12 cellular contexts compared by ENCODE assay signal in genomic region chr1:242147096-242147976, GRCh38.
DNase-seq lines count a peak whose midpoint lies in the region; ATAC-seq and TF ChIP-seq lines count a peak whose summit lies in the region.
"Had no signal": no experiment of that assay in that cellular context is flagged by ENCODE, and none has a peak within 500 bp of the region (broad histone marks: within the 10 kb centered on the region; RNA-seq: fewer than 3 reads in every experiment).

No MANE protein-coding gene starts in this region.

- H2BK15ac ChIP-seq in mesendoderm (replicated peaks; ENCODE audit: low read depth) = no peak overlapping the region

- TF ChIP-seq CTCF in sigmoid colon (IDR thresholded peaks at IDR 0.05) = no peak

- no peak overlapping the region for H3K23ac ChIP-seq in mesendoderm (ENCODE audit: low read length)

- H3K4me3 Mint-ChIP-seq in stimulated activated memory B cell treated with anti-CD40 and anti-IgM and Interleukin-4, amounts not matched to agents 10 μg/mL and 1 μg/mL and 100 μg/mL, for 72 hours = no peak overlapping the region

- H3K27me3 Mint-ChIP-seq in stimulated activated memory B cell treated with anti-CD40 and anti-IgM and Interleukin-4, amounts not matched to agents 10 μg/mL and 1 μg/mL and 100 μg/mL, for 72 hours = no peaks in the 10 kb centered on the region

- H3K4me1 Mint-ChIP-seq in stimulated activated memory B cell treated with anti-CD40 and anti-IgM and Interleukin-4, amounts not matched to agents 10 μg/mL and 1 μg/mL and 100 μg/mL, for 72 hours = no peaks in the 10 kb centered on the region

- H3K4me1 ChIP-seq in mesendoderm (ENCODE audit: control insufficient read depth, low read depth, low read length) (no peaks in the 10 kb centered on the region), sigmoid colon (peaks cover 0 to 9% (median 0%) of the 10 kb centered on the region in 4 donors)

- H2AK5ac ChIP-seq in mesendoderm (ENCODE audit: low read length) = no peak overlapping the region

- H4K8ac ChIP-seq in mesendoderm (ENCODE audit: low read depth, low read length) = no peak overlapping the region

- no peak overlapping the region for H2BK120ac ChIP-seq in mesendoderm (ENCODE audit: low read depth, low read length)

- H3K79me1 ChIP-seq in mesendoderm (ENCODE audit: low read length) = no peaks in the 10 kb centered on the region

- H3K36me3 Mint-ChIP-seq in stimulated activated memory B cell treated with anti-CD40 and anti-IgM and Interleukin-4, amounts not matched to agents 10 μg/mL and 1 μg/mL and 100 μg/mL, for 72 hours = no peaks in the 10 kb centered on the region

- H4K5ac ChIP-seq in mesendoderm (ENCODE audit: low read length) = no peak overlapping the region

- no peak overlapping the region for H3K27ac Mint-ChIP-seq in stimulated activated memory B cell treated with anti-CD40 and anti-IgM and Interleukin-4, amounts not matched to agents 10 μg/mL and 1 μg/mL and 100 μg/mL, for 72 hours

- H3K27me3 ChIP-seq in mesendoderm (ENCODE audit: insufficient read depth, low read length, poor library complexity) (no peaks in the 10 kb centered on the region), sigmoid colon (no peaks in the 10 kb centered on the region)

- no peak overlapping the region for H3K4me3 ChIP-seq in mesendoderm (ENCODE audit: low read length)
- no peak overlapping the region for H3K4me3 ChIP-seq in sigmoid colon
- H3K4me3 ChIP-seq: skin epidermis had no signal

- no peak overlapping the region for H3K4me2 ChIP-seq in mesendoderm (ENCODE audit: low read length)

- H3K9ac ChIP-seq in mesendoderm (ENCODE audit: low read length) = no peak overlapping the region

- no peak for TF ChIP-seq EP300 in sigmoid colon (IDR thresholded peaks at IDR 0.05)

- H3K9me3 Mint-ChIP-seq in stimulated activated memory B cell treated with anti-CD40 and anti-IgM and Interleukin-4, amounts not matched to agents 10 μg/mL and 1 μg/mL and 100 μg/mL, for 72 hours = peaks cover 6% of the 10 kb centered on the region

- no peak overlapping the region for H3K27ac ChIP-seq in mesendoderm (ENCODE audit: low read depth, low read length)
- no peak overlapping the region for H3K27ac ChIP-seq in sigmoid colon

- peaks cover 0 to 3% (median 0%) of the 10 kb centered on the region in 4 donors for H3K9me3 ChIP-seq in sigmoid colon

- no CpG with 5 or more reads among the region's 4 CpGs for WGBS in mesendoderm (ENCODE audit: extremely low coverage, insufficient coverage, low lambda C conversion rate)
- WGBS in sigmoid colon, 2 donors = 32 to 39% methylated on average over 4 of the region's 4 CpGs

- H3K36me3 ChIP-seq in mesendoderm (ENCODE audit: control insufficient read depth, insufficient read depth, low read length) = no peaks in the 10 kb centered on the region
- H3K36me3 ChIP-seq in sigmoid colon = no peaks in the 10 kb centered on the region

- no peaks in the 10 kb centered on the region for H3K79me2 ChIP-seq in mesendoderm (ENCODE audit: control insufficient read depth, insufficient read depth, low read length)

- no peak overlapping the region for H3K4ac ChIP-seq in mesendoderm (ENCODE audit: low read depth, low read length)

- no peak overlapping the region for H2BK5ac ChIP-seq in mesendoderm (ENCODE audit: low read length)

- H3K18ac ChIP-seq in mesendoderm (ENCODE audit: low read length) = no peak overlapping the region

- ATAC-seq in GM18867 (IDR thresholded peaks at IDR 0.05; ENCODE audit: unreplicated experiment) (peak; percentile 64), HG03064 (IDR thresholded peaks at IDR 0.05; ENCODE audit: low read depth, unreplicated experiment) (peak; percentile 46)
- ATAC-seq in stimulated activated memory B cell treated with anti-CD40 and anti-IgM and Interleukin-4, amounts not matched to agents 10 μg/mL and 1 μg/mL and 100 μg/mL, for 72 hours = no peak
- ATAC-seq: esophagus mucosa had no signal

- H3K56ac ChIP-seq in mesendoderm (ENCODE audit: low read length) = no peak overlapping the region

- intact Hi-C loops in sigmoid colon (cut with DNase I) = no loop called here

- DNase-seq in SKM-1 treated with dmso at 0.1 percent for 144 hours (lab: John Stamatoyannopoulos, UW; ENCODE audit: unreplicated experiment) = peak; percentile 99
- DNase-seq in mesendoderm = peak; percentile 23
- no peak for DNase-seq in HCEC 1CT
- DNase-seq in stimulated activated CD4-positive, alpha-beta T cell treated with anti-CD3 and anti-CD28 coated beads, Interleukin-2, amount 100 ng/mL, for 24 hours = no peak
- no peak for DNase-seq in sigmoid colon
- DNase-seq: activated CD4-positive, alpha-beta T cell treated with anti-CD3 and anti-CD28 coated beads for 1 hour; Kasumi-1 had no signal

- no peak for TF ChIP-seq POLR2A in sigmoid colon (IDR thresholded peaks at IDR 0.05)

Comparison
In these comparisons a context has a peak if more than half of its experiments do, and no peak if none do; other contexts are left out.
1. DNase-seq: peak in SKM-1 treated with dmso at 0.1 percent for 144 hours (single experiment) and mesendoderm (single experiment); none in HCEC 1CT (single experiment), stimulated activated CD4-positive, alpha-beta T cell treated with anti-CD3 and anti-CD28 coated beads, Interleukin-2, amount 100 ng/mL, for 24 hours (0 of 2) and sigmoid colon (single experiment).